Comparison of ENCODE assay signal across 1 cellular context in genomic region chr7:155252958-155253501, GRCh38.
TF ChIP-seq lines count a peak whose summit lies in the region.

No MANE protein-coding gene starts in this region.

TF ChIP-seq in Ishikawa, 13 proteins besides CTCF, POLR2A, EP300 and RAD21 (continued from another document):
- TF ChIP-seq REST (IDR thresholded peaks at IDR 0.05; ENCODE audit: low read depth) (no peak), TAF1 (IDR thresholded peaks at IDR 0.05; ENCODE audit: low read depth) (no peak), TEAD4 (IDR thresholded peaks at IDR 0.05) (no peak), EGR1 (IDR thresholded peaks at IDR 0.05) (no peak), FOXM1 (IDR thresholded peaks at IDR 0.05; ENCODE audit: borderline replicate concordance, low read depth) (peak; percentile 63)
